Comparison of ENCODE assay signal across 2 cellular contexts in genomic region chr19:38602856-38603255, GRCh38. TPM values are rescaled to one million over a fixed set of nuclear protein-coding genes. Genes with fewer than 3 reads are reported as not detected.
"Had no signal": no experiment of that assay in that cellular context is flagged by ENCODE, and none has a peak within 500 bp of the region (broad histone marks: within the 10 kb centered on the region; RNA-seq: fewer than 3 reads in every experiment).

No MANE protein-coding gene starts in this region.

RNA-seq across cellular contexts. Expression of gene MAP4K1, which starts 14.9 kb away (rescaled TPM):
- total RNA-seq: RPMI7951, SJSA1 had no signal
